ENCODE assay signal across 1 cellular context in the genomic region with DNA sequence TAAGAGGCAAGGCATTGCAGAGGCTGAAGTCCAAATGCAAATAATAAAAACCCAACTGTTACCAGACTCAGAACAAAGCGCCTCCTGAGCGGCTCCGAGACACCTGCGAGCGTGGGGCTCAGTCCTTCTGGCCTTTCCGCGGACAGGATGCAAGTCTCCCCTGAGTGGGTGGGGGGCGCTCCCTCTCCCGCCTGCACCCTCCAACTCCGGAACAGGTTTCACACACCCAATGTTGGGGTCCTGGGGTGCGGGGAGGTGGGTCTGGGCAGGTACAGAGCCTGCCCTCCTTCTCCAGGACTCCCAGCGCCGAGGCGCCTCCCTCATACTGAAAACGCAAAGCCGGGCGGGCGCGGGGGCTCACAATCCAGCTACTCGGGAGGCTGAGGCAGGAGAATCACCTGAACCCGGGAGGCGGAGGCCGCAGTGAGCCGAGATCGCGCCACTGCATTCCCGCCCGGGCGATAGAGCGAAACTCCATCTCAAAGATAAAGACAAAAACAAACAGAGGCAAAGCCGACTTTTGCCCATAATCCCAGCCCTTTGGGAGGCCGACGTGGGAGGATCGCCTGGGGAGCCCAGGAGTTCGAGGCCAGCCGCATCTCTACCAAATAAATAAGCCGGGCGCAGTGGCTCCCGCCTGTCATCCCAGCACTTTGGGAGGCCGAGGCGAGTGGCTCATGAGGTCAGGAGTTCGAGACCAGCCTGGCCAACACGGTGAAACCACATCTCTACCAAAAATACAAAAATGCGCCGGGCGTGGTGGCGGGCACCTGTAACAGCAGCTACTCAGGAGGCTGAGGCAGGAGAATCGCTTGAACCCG.
TF ChIP-seq lines count a peak whose summit lies in the region.

No MANE protein-coding gene starts in this region.

TF ChIP-seq in GM23338, 12 proteins besides CTCF, POLR2A, EP300 and RAD21 (continued from another document):
- TF ChIP-seq, protein P1, sequence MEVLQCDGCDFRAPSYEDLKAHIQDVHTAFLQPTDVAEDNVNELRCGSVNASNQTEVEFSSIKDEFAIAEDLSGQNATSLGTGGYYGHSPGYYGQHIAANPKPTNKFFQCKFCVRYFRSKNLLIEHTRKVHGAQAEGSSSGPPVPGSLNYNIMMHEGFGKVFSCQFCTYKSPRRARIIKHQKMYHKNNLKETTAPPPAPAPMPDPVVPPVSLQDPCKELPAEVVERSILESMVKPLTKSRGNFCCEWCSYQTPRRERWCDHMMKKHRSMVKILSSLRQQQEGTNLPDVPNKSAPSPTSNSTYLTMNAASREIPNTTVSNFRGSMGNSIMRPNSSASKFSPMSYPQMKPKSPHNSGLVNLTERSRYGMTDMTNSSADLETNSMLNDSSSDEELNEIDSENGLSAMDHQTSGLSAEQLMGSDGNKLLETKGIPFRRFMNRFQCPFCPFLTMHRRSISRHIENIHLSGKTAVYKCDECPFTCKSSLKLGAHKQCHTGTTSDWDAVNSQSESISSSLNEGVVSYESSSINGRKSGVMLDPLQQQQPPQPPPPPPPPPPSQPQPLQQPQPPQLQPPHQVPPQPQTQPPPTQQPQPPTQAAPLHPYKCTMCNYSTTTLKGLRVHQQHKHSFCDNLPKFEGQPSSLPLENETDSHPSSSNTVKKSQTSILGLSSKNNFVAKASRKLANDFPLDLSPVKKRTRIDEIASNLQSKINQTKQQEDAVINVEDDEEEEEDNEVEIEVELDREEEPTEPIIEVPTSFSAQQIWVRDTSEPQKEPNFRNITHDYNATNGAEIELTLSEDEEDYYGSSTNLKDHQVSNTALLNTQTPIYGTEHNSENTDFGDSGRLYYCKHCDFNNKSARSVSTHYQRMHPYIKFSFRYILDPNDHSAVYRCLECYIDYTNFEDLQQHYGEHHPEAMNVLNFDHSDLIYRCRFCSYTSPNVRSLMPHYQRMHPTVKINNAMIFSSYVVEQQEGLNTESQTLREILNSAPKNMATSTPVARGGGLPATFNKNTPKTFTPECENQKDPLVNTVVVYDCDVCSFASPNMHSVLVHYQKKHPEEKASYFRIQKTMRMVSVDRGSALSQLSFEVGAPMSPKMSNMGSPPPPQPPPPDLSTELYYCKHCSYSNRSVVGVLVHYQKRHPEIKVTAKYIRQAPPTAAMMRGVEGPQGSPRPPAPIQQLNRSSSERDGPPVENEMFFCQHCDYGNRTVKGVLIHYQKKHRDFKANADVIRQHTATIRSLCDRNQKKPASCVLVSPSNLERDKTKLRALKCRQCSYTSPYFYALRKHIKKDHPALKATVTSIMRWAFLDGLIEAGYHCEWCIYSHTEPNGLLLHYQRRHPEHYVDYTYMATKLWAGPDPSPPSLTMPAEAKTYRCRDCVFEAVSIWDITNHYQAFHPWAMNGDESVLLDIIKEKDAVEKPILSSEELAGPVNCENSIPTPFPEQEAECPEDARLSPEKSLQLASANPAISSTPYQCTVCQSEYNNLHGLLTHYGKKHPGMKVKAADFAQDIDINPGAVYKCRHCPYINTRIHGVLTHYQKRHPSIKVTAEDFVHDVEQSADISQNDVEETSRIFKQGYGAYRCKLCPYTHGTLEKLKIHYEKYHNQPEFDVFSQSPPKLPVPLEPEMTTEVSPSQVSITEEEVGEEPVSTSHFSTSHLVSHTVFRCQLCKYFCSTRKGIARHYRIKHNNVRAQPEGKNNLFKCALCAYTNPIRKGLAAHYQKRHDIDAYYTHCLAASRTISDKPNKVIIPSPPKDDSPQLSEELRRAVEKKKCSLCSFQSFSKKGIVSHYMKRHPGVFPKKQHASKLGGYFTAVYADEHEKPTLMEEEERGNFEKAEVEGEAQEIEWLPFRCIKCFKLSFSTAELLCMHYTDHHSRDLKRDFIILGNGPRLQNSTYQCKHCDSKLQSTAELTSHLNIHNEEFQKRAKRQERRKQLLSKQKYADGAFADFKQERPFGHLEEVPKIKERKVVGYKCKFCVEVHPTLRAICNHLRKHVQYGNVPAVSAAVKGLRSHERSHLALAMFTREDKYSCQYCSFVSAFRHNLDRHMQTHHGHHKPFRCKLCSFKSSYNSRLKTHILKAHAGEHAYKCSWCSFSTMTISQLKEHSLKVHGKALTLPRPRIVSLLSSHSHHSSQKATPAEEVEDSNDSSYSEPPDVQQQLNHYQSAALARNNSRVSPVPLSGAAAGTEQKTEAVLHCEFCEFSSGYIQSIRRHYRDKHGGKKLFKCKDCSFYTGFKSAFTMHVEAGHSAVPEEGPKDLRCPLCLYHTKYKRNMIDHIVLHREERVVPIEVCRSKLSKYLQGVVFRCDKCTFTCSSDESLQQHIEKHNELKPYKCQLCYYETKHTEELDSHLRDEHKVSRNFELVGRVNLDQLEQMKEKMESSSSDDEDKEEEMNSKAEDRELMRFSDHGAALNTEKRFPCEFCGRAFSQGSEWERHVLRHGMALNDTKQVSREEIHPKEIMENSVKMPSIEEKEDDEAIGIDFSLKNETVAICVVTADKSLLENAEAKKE (CRISPR knock-in tag; IDR thresholded peaks at IDR 0.05), result no peak
